In genomic region chr1:198563578-198563977, GRCh38 we compare ENCODE assay signal across 23 cellular contexts. TPM values are rescaled to one million over a fixed set of nuclear protein-coding genes. Genes with fewer than 3 reads are reported as not detected.
A peak's percentile ranks its signal among the peaks of the same experiment; 100 is the strongest.
DNase-seq lines count a peak whose midpoint lies in the region; ATAC-seq, FAIRE-seq and TF ChIP-seq lines count a peak whose summit lies in the region.
"Had no signal": no experiment of that assay in that cellular context is flagged by ENCODE, and none has a peak within 500 bp of the region (broad histone marks: within the 10 kb centered on the region; RNA-seq: fewer than 3 reads in every experiment).

No MANE protein-coding gene starts in this region.

- H3K79me2 ChIP-seq in mammary epithelial cell (ENCODE audit: insufficient read depth, low read length): no peaks in the 10 kb centered on the region

- H3K4me3 ChIP-seq in mammary epithelial cell (replicated peaks in 1 of 3; ENCODE audit: insufficient read depth in 1 of 3, low read depth in 2 of 3, low read length in 3 of 3) (no peak overlapping the region), brain microvascular endothelial cell (ENCODE audit: low read depth, low read length) (no peak overlapping the region)
- H3K4me3 ChIP-seq: cardiac muscle cell, pancreas, suprapubic skin had no signal

- WGBS in mammary epithelial cell (ENCODE audit: low coverage, missing lambda C conversion rate): 0% methylated on average over 1 of the region's 1 CpG

- peaks cover 5% of the 10 kb centered on the region for H3K4me1 ChIP-seq in mammary epithelial cell (ENCODE audit: insufficient read depth, low read length)
- H3K4me1 ChIP-seq: pancreas, suprapubic skin had no signal

- H3K36me3 ChIP-seq in mammary epithelial cell (ENCODE audit: insufficient read depth, low read length): no peaks in the 10 kb centered on the region
- no peaks in the 10 kb centered on the region for H3K36me3 ChIP-seq in brain microvascular endothelial cell (replicated peaks)
- H3K36me3 ChIP-seq: cardiac muscle cell, pancreas, suprapubic skin had no signal

- CTCF ChIA-PET in mammary epithelial cell (lab: Charles Lee; ENCODE audit: low non-redundant PET): no interaction called here

- intact Hi-C loops in mammary epithelial cell (cut with micrococcal nuclease): no loop called here

- TF ChIP-seq CTCF in D721Med (IDR thresholded peaks at IDR 0.05; ENCODE audit: insufficient read depth, missing control alignments): no peak
- no peak for TF ChIP-seq CTCF in mammary epithelial cell (conservative IDR thresholded peaks at IDR 0.05 in 1 of 2, IDR thresholded peaks at IDR 0.05 in 1 of 2; ENCODE audit: extremely low read depth in 1 of 2, insufficient read depth in 1 of 2, low read depth in 1 of 2, low read length in 2 of 2)
- no peak for TF ChIP-seq CTCF in brain microvascular endothelial cell (IDR thresholded peaks at IDR 0.05; ENCODE audit: low read depth, low read length, missing control alignments)

- H4K20me1 ChIP-seq in mammary epithelial cell (ENCODE audit: insufficient read depth, low read length): no peaks in the 10 kb centered on the region

- H3K9me3 ChIP-seq in mammary epithelial cell (replicated peaks; ENCODE audit: insufficient read depth, low read length): no peaks in the 10 kb centered on the region
- H3K9me3 ChIP-seq: pancreas, suprapubic skin had no signal

- no peak overlapping the region for H3K9ac ChIP-seq in mammary epithelial cell (ENCODE audit: insufficient read depth, low read length)

- no peak for ATAC-seq in HG02981 (IDR thresholded peaks at IDR 0.05; ENCODE audit: unreplicated experiment)
- ATAC-seq: activated naive CD8-positive, alpha-beta T cell treated with anti-CD3 and anti-CD28 coated beads, Interleukin-2, amount 50 U/mL, for 24 hours; left lobe of liver; pancreas had no signal

- in situ Hi-C loops in mammary epithelial cell (cut with MboI; ENCODE audit: low sequenced_read_pairs in 2 of 2): no loop called here
- in situ Hi-C loops in brain microvascular endothelial cell (cut with HindIII; ENCODE audit: low pct_ligation_motif_present, low sequenced_read_pairs): no loop called here

- no peaks in the 10 kb centered on the region for H3K27me3 ChIP-seq in mammary epithelial cell (ENCODE audit: insufficient read depth, low read length)
- H3K27me3 ChIP-seq in brain microvascular endothelial cell (replicated peaks): no peaks in the 10 kb centered on the region
- H3K27me3 ChIP-seq: cardiac muscle cell, pancreas, suprapubic skin had no signal

- peak; percentile 94 for FAIRE-seq in D721Med (lab: Jason Lieb, UNC)
- no peak for FAIRE-seq in GM19239 (lab: Jason Lieb, UNC)
- FAIRE-seq: pancreas had no signal

- no TSS peak for BruUV-seq in mammary epithelial cell (replicated peaks; lab: Mats Ljungman, UMichigan)

- H2AFZ ChIP-seq in mammary epithelial cell (ENCODE audit: low read depth, low read length): peak overlapping the region; percentile 4

- H3K4me2 ChIP-seq in mammary epithelial cell (ENCODE audit: insufficient read depth, low read depth, low read length): peak overlapping the region; percentile 51

- dilution Hi-C loops in mammary epithelial cell (cut with HindIII; ENCODE audit: low sequenced_read_pairs): no loop called here

- no peak for DNase-seq in D721Med (ENCODE audit: insufficient read length, low spot score)
- DNase-seq in HPDE6-E6E7 (ENCODE audit: extremely low spot score): peak; percentile 20
- DNase-seq in mammary epithelial cell: peak; percentile 37
- peak; percentile 19 for DNase-seq in kidney tubule cell (ENCODE audit: low spot score)
- DNase-seq in GM19239 (ENCODE audit: insufficient read length, low spot score): no peak
- no peak for DNase-seq in brain microvascular endothelial cell
- DNase-seq: activated CD4-positive, alpha-beta memory T cell treated with anti-CD3 and anti-CD28 coated beads for 36 hours; activated naive CD8-positive, alpha-beta T cell treated with anti-CD3 and anti-CD28 coated beads, Interleukin-2, amount 50 U/mL, for 24 hours; activated T-cell treated with anti-CD3 and anti-CD28 coated beads, Interleukin-2, amount 50 U/mL, for 48 hours; AML-193; effector CD8-positive, alpha-beta T cell; hippocampal formation; NCI-H1105 treated with DMSO at 0.1 percent for 48 hours; NCI-H774; pancreas; stimulated activated CD4-positive, alpha-beta T cell treated with anti-CD3 and anti-CD28 coated beads, Interleukin-4, amount 100 ng/mL, for 4 hours; stimulated activated CD8-positive, alpha-beta memory T cell treated with anti-CD3 and anti-CD28 coated beads, Interleukin-4, amount 100 ng/mL, for 48 hours had no signal

- H3K27ac ChIP-seq in mammary epithelial cell (ENCODE audit: insufficient read depth, low read depth, low read length): no peak overlapping the region
- no peak overlapping the region for H3K27ac ChIP-seq in brain microvascular endothelial cell
- H3K27ac ChIP-seq: cardiac muscle cell, pancreas, suprapubic skin had no signal

RNA-seq across cellular contexts. Expression of gene ATP6V1G3, which starts 23.1 kb away (rescaled TPM):
- total RNA-seq in mammary epithelial cell: not detected
- polyA plus RNA-seq in mammary epithelial cell: not detected
- polyA minus RNA-seq in mammary epithelial cell: not detected
- total RNA-seq: activated CD4-positive, alpha-beta memory T cell treated with anti-CD3 and anti-CD28 coated beads for 36 hours; cardiac muscle cell; H4; left lobe of liver; pancreas; skeletal muscle tissue; suprapubic skin had no signal
- polyA plus RNA-seq: cardiac muscle cell, pancreas had no signal

Comparison
In these comparisons a context has a peak if more than half of its experiments do, and no peak if none do; other contexts are left out.
1. DNase-seq: peak in HPDE6-E6E7 (single experiment), mammary epithelial cell (single experiment) and kidney tubule cell (single experiment); none in D721Med (single experiment), GM19239 (single experiment) and brain microvascular endothelial cell (single experiment).